8 cellular contexts compared by ENCODE assay signal in genomic region chr5:168076561-168076991, GRCh38.
A peak's percentile ranks its signal among the peaks of the same experiment; 100 is the strongest.
DNase-seq lines count a peak whose midpoint lies in the region; ATAC-seq and TF ChIP-seq lines count a peak whose summit lies in the region.

No MANE protein-coding gene starts in this region.

- H3K27me3 ChIP-seq in BE2C, result no peaks in the 10 kb centered on the region
- H3K27me3 ChIP-seq in PC-9 (ENCODE audit: insufficient read depth, low read depth), result peaks cover 25% of the 10 kb centered on the region

- H3K27me3 Mint-ChIP-seq in activated T-helper 1 cell treated with anti-CD3 and anti-CD28 coated beads, Interleukin-12 subunit alpha, Interleukin-12 subunit beta, Interleukin-2, Interleukin-4 antibody, amounts not matched to agents 30 ng/mL and 10 ng/mL and 1 ng/mL, durations not matched to agents 14 hours and 24 hours and 36 hours (ENCODE audit: insufficient read depth), result peaks cover 5% of the 10 kb centered on the region

- POLR2A ChIA-PET in PC-9 (lab: Charles Lee; ENCODE audit: unreplicated experiment), result no interaction called here

- H4K20me1 ChIP-seq in PC-9 (ENCODE audit: insufficient read depth), result no peaks in the 10 kb centered on the region

- peaks cover 9% of the 10 kb centered on the region for H3K4me1 Mint-ChIP-seq in activated T-helper 1 cell treated with anti-CD3 and anti-CD28 coated beads, Interleukin-12 subunit alpha, Interleukin-12 subunit beta, Interleukin-2, Interleukin-4 antibody, amounts not matched to agents 30 ng/mL and 10 ng/mL and 1 ng/mL, durations not matched to agents 14 hours and 24 hours and 36 hours (ENCODE audit: low read depth)

- H3K79me2 ChIP-seq in PC-9 (ENCODE audit: low read depth), result no peaks in the 10 kb centered on the region

- no peak overlapping the region for H3K27ac ChIP-seq in PC-9

- ATAC-seq in GM21619 (IDR thresholded peaks at IDR 0.05; ENCODE audit: unreplicated experiment), result peak; percentile 70
- ATAC-seq in GM19452 (IDR thresholded peaks at IDR 0.05; ENCODE audit: unreplicated experiment), result no peak
- ATAC-seq in HG02610 (IDR thresholded peaks at IDR 0.05; ENCODE audit: unreplicated experiment), result no peak

- H3K4me3 ChIP-seq in BE2C (ENCODE audit: low read depth, low read length), result no peak overlapping the region
- no peak overlapping the region for H3K4me3 ChIP-seq in PC-9

- no peak overlapping the region for H3K27ac Mint-ChIP-seq in activated T-helper 1 cell treated with anti-CD3 and anti-CD28 coated beads, Interleukin-12 subunit alpha, Interleukin-12 subunit beta, Interleukin-2, Interleukin-4 antibody, amounts not matched to agents 30 ng/mL and 10 ng/mL and 1 ng/mL, durations not matched to agents 14 hours and 24 hours and 36 hours

- no peak overlapping the region for H3K4me2 ChIP-seq in PC-9

- H3K4me1 ChIP-seq in BE2C (no peaks in the 10 kb centered on the region), PC-9 (replicated peaks; ENCODE audit: insufficient read depth) (no peaks in the 10 kb centered on the region)

- H3K9me2 ChIP-seq in PC-9 (ENCODE audit: insufficient read depth), result no peaks in the 10 kb centered on the region

- no peaks in the 10 kb centered on the region for H3F3A ChIP-seq in PC-9 (ENCODE audit: insufficient read depth, low read depth)

- H3K9me3 Mint-ChIP-seq in activated T-helper 1 cell treated with anti-CD3 and anti-CD28 coated beads, Interleukin-12 subunit alpha, Interleukin-12 subunit beta, Interleukin-2, Interleukin-4 antibody, amounts not matched to agents 30 ng/mL and 10 ng/mL and 1 ng/mL, durations not matched to agents 14 hours and 24 hours and 36 hours, result no peaks in the 10 kb centered on the region

- no peak overlapping the region for H2AFZ ChIP-seq in PC-9

- H3K4me3 Mint-ChIP-seq in activated T-helper 1 cell treated with anti-CD3 and anti-CD28 coated beads, Interleukin-12 subunit alpha, Interleukin-12 subunit beta, Interleukin-2, Interleukin-4 antibody, amounts not matched to agents 30 ng/mL and 10 ng/mL and 1 ng/mL, durations not matched to agents 14 hours and 24 hours and 36 hours, result no peak overlapping the region

- H3K9me3 ChIP-seq in BE2C (no peaks in the 10 kb centered on the region), PC-9 (ENCODE audit: insufficient read depth, low read depth) (no peaks in the 10 kb centered on the region)

- TF ChIP-seq CTCF in BE2C (IDR thresholded peaks at IDR 0.05; ENCODE audit: low read depth, low read length) (peak; percentile 64), PC-9 (conservative IDR thresholded peaks at IDR 0.05) (peak; percentile 47; the same call in 1 of the 2 replicates)

- CTCF ChIA-PET in PC-9 (lab: Charles Lee), result no interaction called here

- H3K36me3 ChIP-seq in BE2C (no peaks in the 10 kb centered on the region), PC-9 (ENCODE audit: low read depth) (no peaks in the 10 kb centered on the region)

- peak; percentile 52 for DNase-seq in BE2C
- DNase-seq in PC-9, result no peak
- DNase-seq in head of caudate nucleus, result peak in 32 of 42 donors; percentile 9 to 65 (median 38)
- DNase-seq in NCI-H1092 (lab: John Stamatoyannopoulos, UW), result no peak
- DNase-seq in activated T-helper 1 cell treated with anti-CD3 and anti-CD28 coated beads, Interleukin-12 subunit alpha, Interleukin-12 subunit beta, Interleukin-2, Interleukin-4 antibody, amounts not matched to agents 30 ng/mL and 10 ng/mL and 1 ng/mL, durations not matched to agents 14 hours and 24 hours and 36 hours (ENCODE audit: low spot score), result no peak

- intact Hi-C loops in PC-9 (cut with micrococcal nuclease; ENCODE audit: unreplicated experiment) (no loop called here), head of caudate nucleus (cut with DNase I) (no loop called here)
- intact Hi-C loops in activated T-helper 1 cell treated with anti-CD3 and anti-CD28 coated beads, Interleukin-12 subunit alpha, Interleukin-12 subunit beta, Interleukin-2, Interleukin-4 antibody, amounts not matched to agents 30 ng/mL and 10 ng/mL and 1 ng/mL, durations not matched to agents 14 hours and 24 hours and 36 hours (cut with micrococcal nuclease), result no loop called here

- no TSS peak for BruUV-seq in PC-9 (replicated peaks; lab: Mats Ljungman, UMichigan)

- no peaks in the 10 kb centered on the region for H3K36me3 Mint-ChIP-seq in activated T-helper 1 cell treated with anti-CD3 and anti-CD28 coated beads, Interleukin-12 subunit alpha, Interleukin-12 subunit beta, Interleukin-2, Interleukin-4 antibody, amounts not matched to agents 30 ng/mL and 10 ng/mL and 1 ng/mL, durations not matched to agents 14 hours and 24 hours and 36 hours (ENCODE audit: low read depth)

Comparison
In these comparisons a context has a peak if more than half of its experiments do, and no peak if none do; other contexts are left out.
1. DNase-seq: peak in BE2C (single experiment) and head of caudate nucleus (32 of 42); none in PC-9 (0 of 2), NCI-H1092 (single experiment) and activated T-helper 1 cell treated with anti-CD3 and anti-CD28 coated beads, Interleukin-12 subunit alpha, Interleukin-12 subunit beta, Interleukin-2, Interleukin-4 antibody, amounts not matched to agents 30 ng/mL and 10 ng/mL and 1 ng/mL, durations not matched to agents 14 hours and 24 hours and 36 hours (single experiment).